In the genomic region with DNA sequence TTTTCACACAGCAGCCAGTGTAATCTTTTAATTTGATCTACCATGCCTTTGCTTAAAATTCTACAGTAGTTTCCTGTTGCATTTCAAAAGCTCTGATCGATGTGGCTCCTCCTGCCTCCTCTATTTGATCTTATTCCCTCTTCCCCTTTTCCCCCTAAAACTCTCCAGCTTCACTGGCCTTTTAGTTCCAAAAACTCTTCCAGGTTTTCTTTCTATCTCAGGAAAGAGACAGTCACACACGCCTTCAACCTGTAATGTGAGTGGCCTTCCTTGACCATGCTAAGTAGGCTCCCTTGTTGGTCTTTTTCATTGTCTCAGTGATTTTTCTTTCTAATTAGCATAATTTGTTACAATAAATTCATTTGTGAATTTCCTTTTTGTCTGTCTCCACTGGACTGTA, we compare ENCODE assay signal across 8 cellular contexts. TPM values are rescaled to one million over a fixed set of nuclear protein-coding genes. Genes with fewer than 3 reads are reported as not detected.
A peak's percentile ranks its signal among the peaks of the same experiment; 100 is the strongest.
DNase-seq lines count a peak whose midpoint lies in the region; ATAC-seq and TF ChIP-seq lines count a peak whose summit lies in the region.

No MANE protein-coding gene starts in this region.

- H3K4me3 Mint-ChIP-seq in activated naive CD8-positive, alpha-beta T cell treated with anti-CD3 and anti-CD28 coated beads for 36 hours = peak overlapping the region; percentile 81

- ATAC-seq in right cardiac atrium (no peak), lower lobe of right lung (no peak), GM19351 (IDR thresholded peaks at IDR 0.05; ENCODE audit: unreplicated experiment) (no peak)

- H3K9me3 ChIP-seq in right cardiac atrium (ENCODE audit: control insufficient read depth, low read length) (no peaks in the 10 kb centered on the region), lower lobe of right lung (no peaks in the 10 kb centered on the region), vagina (no peaks in the 10 kb centered on the region)

- H3K9me3 Mint-ChIP-seq in activated naive CD8-positive, alpha-beta T cell treated with anti-CD3 and anti-CD28 coated beads for 36 hours = peaks cover 6% of the 10 kb centered on the region

- H3K4me3 ChIP-seq in right cardiac atrium (ENCODE audit: low read length) (peak overlapping the region; percentile 73), lower lobe of right lung (peak overlapping the region; percentile 64), vagina (peak overlapping the region; percentile 38 to 68)

- no peaks in the 10 kb centered on the region for H3K4me1 ChIP-seq in right cardiac atrium (ENCODE audit: control insufficient read depth, insufficient read depth, low read length)
- peaks cover 7% of the 10 kb centered on the region for H3K4me1 ChIP-seq in lower lobe of right lung
- H3K4me1 ChIP-seq in vagina = peaks cover 17% of the 10 kb centered on the region

- H3K27ac Mint-ChIP-seq in activated naive CD8-positive, alpha-beta T cell treated with anti-CD3 and anti-CD28 coated beads for 36 hours = no peak overlapping the region

- no peaks in the 10 kb centered on the region for H3K36me3 Mint-ChIP-seq in activated naive CD8-positive, alpha-beta T cell treated with anti-CD3 and anti-CD28 coated beads for 36 hours

- TF ChIP-seq CTCF in lower lobe of right lung (IDR thresholded peaks at IDR 0.05) = no peak
- TF ChIP-seq CTCF in vagina (IDR thresholded peaks at IDR 0.05) = no peak

- DNase-seq in right cardiac atrium (no peak), cardiac septum (ENCODE audit: low spot score) (no peak), lower lobe of right lung (no peak), vagina (ENCODE audit: extremely low spot score in 2 of 2) (no peak), midbrain (lab: John Stamatoyannopoulos, UW) (no peak)
- no peak for DNase-seq in activated naive CD8-positive, alpha-beta T cell treated with anti-CD3 and anti-CD28 coated beads for 36 hours
- DNase-seq in stimulated activated CD4-positive, alpha-beta T cell treated with anti-CD3 and anti-CD28 coated beads, Interleukin-4, amount 100 ng/mL, for 4 hours = no peak

- intact Hi-C loops in right cardiac atrium (cut with DNase I) (no loop called here), cardiac septum (cut with DNase I) (loop anchor here (5.0 kb wide), 1 partner anchor 119 kb away; no protein-coding TSS in a partner anchor), lower lobe of right lung (cut with DNase I) (no loop called here), vagina (cut with DNase I) (no loop called here)

- 21% methylated on average over 2 of the region's 2 CpGs for WGBS in right cardiac atrium

- no peak for TF ChIP-seq POLR2A in vagina (IDR thresholded peaks at IDR 0.05)

- no peaks in the 10 kb centered on the region for H3K36me3 ChIP-seq in lower lobe of right lung
- H3K36me3 ChIP-seq in vagina = no peaks in the 10 kb centered on the region

- H3K27me3 Mint-ChIP-seq in activated naive CD8-positive, alpha-beta T cell treated with anti-CD3 and anti-CD28 coated beads for 36 hours = peaks cover 68% of the 10 kb centered on the region

- H3K27me3 ChIP-seq in right cardiac atrium (ENCODE audit: control insufficient read depth, insufficient read depth) = no peaks in the 10 kb centered on the region
- no peaks in the 10 kb centered on the region for H3K27me3 ChIP-seq in lower lobe of right lung (ENCODE audit: low read depth)
- H3K27me3 ChIP-seq in vagina = no peaks in the 10 kb centered on the region

- H3K4me1 Mint-ChIP-seq in activated naive CD8-positive, alpha-beta T cell treated with anti-CD3 and anti-CD28 coated beads for 36 hours = peaks cover 11% of the 10 kb centered on the region

- H3K27ac ChIP-seq in right cardiac atrium (ENCODE audit: low read length) (no peak overlapping the region), lower lobe of right lung (no peak overlapping the region), vagina (no peak overlapping the region)

RNA-seq across cellular contexts. Expression of a gene that starts 1.0 kb away (rescaled TPM):
- total RNA-seq in right cardiac atrium (1 to 10 TPM; 1.3 to 1.6 (median 1.5) TPM), cardiac septum (2.0 TPM), lower lobe of right lung (11.6 TPM), vagina (4.9 TPM)
- 0.27 TPM for polyA plus RNA-seq in right cardiac atrium
- total RNA-seq in activated naive CD8-positive, alpha-beta T cell treated with anti-CD3 and anti-CD28 coated beads for 36 hours = 1 to 10 TPM; 1.6 TPM
